1 cellular context compared by ENCODE assay signal in genomic region chr14:64320362-64320761, GRCh38. TPM values are rescaled to one million over a fixed set of nuclear protein-coding genes. Genes with fewer than 3 reads are reported as not detected.
"Had no signal": no experiment of that assay in that cellular context is flagged by ENCODE, and none has a peak within 500 bp of the region (broad histone marks: within the 10 kb centered on the region; RNA-seq: fewer than 3 reads in every experiment).

No MANE protein-coding gene starts in this region.

RNA-seq across cellular contexts. Expression of gene ESR2, which starts 26.2 kb away (rescaled TPM):
- total RNA-seq: M059J had no signal
